ENCODE assay signal across 8 cellular contexts in the genomic region with DNA sequence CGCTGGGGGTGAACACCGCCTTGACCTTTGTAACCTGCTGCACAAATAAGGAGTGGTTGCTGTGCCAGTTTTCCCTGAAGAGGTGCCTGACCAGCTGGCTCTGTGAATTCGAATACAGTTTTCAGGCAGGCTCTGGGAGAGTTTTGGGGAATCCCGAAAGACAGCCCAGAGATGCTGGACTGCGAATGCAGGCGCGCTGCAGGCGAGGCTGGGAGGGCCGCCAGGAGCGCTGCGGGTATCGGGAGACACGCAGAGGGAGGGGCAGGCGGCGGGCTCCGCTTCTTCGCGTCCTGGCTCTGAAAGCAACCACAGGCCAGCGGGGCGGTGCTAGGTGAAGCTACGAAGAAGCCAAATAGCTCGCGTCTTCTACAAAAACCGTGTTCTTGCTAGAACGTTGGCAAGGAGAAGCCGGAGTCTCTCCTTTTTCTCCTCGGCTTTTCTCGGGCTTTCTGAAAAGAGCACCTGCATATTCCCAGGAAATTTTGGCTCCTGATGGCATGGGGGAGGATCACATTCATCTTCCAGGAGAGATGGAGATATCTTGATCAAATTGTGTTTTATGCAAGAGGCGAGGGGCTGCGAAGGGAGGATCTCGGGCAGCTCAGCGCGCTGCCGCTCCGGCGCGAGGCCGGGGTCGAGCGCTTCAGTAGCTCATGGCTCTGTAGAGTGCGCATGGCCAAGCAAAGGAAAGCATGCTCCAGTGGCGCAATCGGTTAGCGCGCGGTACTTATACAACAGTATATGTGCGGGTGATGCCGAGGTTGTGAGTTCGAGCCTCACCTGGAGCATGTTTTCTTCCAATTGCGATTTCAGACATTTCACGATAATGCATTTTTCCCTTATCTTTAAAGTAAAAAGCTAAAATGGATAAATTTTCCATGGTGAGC.
DNase-seq lines count a peak whose midpoint lies in the region; ATAC-seq and TF ChIP-seq lines count a peak whose summit lies in the region.

No MANE protein-coding gene starts in this region.

- TF ChIP-seq POLR2A in transverse colon (IDR thresholded peaks at IDR 0.05) = no peak

- in situ Hi-C loops in transverse colon (cut with MboI; ENCODE audit: low pct_ligation_motif_present in 1 of 4, low pct_unique_long_range_greater_than_20kb in 1 of 4, low sequenced_read_pairs in 3 of 4) = no loop called here

- intact Hi-C loops in transverse colon (cut with DNase I; ENCODE audit: low total_unique reads) = no loop called here

- ATAC-seq in RWPE2 (ENCODE audit: low read depth) (peak; percentile 93), GM21515 (IDR thresholded peaks at IDR 0.05; ENCODE audit: unreplicated experiment) (no peak)

- POLR2A ChIA-PET in BJ (lab: Charles Lee) = no interaction called here
- POLR2A ChIA-PET in HEK293 (lab: Yijun Ruan, JAX) = interaction anchor here (0.5 to 3.0 kb wide), 14 partner anchors 12 to 484 kb away, joined by 3 to 19 read pairs (median 4); a partner anchor contains a TSS

- no peak for TF ChIP-seq EP300 in transverse colon (IDR thresholded peaks at IDR 0.05; ENCODE audit: low read depth)

- WGBS in transverse colon (ENCODE audit: low coverage in 1 of 2), 2 donors = 5 to 8% methylated on average over 11 to 39 of the region's 51 CpGs

- TF ChIP-seq CTCF in BJ (IDR thresholded peaks at IDR 0.05; ENCODE audit: insufficient read depth, low read depth, low read length) = no peak; the same call in 1 of the 2 replicates
- TF ChIP-seq CTCF in HEK293 (tag by site-specific recombination; IDR thresholded peaks at IDR 0.05) = peak; percentile 64; the same call in 1 of the 2 replicates
- no peak for TF ChIP-seq CTCF in RWPE2 (IDR thresholded peaks at IDR 0.05; ENCODE audit: poor library complexity, severe bottlenecking)
- TF ChIP-seq CTCF in transverse colon (IDR thresholded peaks at IDR 0.05) = no peak

- no peak for DNase-seq in BJ (ENCODE audit: low read depth)
- peak; percentile 81 for DNase-seq in RWPE2 (ENCODE audit: low spot score)
- DNase-seq in cerebellar cortex (ENCODE audit: low spot score) = peak; percentile 79
- peak; percentile 20 for DNase-seq in transverse colon
- no peak for DNase-seq in NK-92 treated with Interleukin-12 subunit alpha and Interleukin-12 subunit beta, amount 100 ng/mL, for 24 hours (lab: John Stamatoyannopoulos, UW)

- no peaks in the 10 kb centered on the region for H3K27me3 ChIP-seq in BJ (ENCODE audit: control insufficient read depth, insufficient read depth, low read length)
- no peaks in the 10 kb centered on the region for H3K27me3 ChIP-seq in RWPE2 (ENCODE audit: insufficient read depth, poor library complexity, severe bottlenecking)
- peaks cover 25% of the 10 kb centered on the region for H3K27me3 ChIP-seq in muscle layer of duodenum (ENCODE audit: low read depth, low read length)
- peaks cover 79% of the 10 kb centered on the region for H3K27me3 ChIP-seq in transverse colon

- H3K9me3 ChIP-seq in HEK293 (ENCODE audit: control insufficient read depth, insufficient read depth, low read depth, low read length) (no peaks in the 10 kb centered on the region), RWPE2 (ENCODE audit: severe bottlenecking) (peaks cover 3% of the 10 kb centered on the region), muscle layer of duodenum (ENCODE audit: control insufficient read depth in 1 of 2, low read length in 2 of 2) (no peaks in the 10 kb centered on the region), transverse colon (no peaks in the 10 kb centered on the region)

- H3K36me3 ChIP-seq in BJ (ENCODE audit: control insufficient read depth, insufficient read depth, low read length) (no peaks in the 10 kb centered on the region), HEK293 (ENCODE audit: control insufficient read depth in 2 of 2, insufficient read depth in 1 of 2, low read length in 2 of 2) (no peaks in the 10 kb centered on the region), RWPE2 (ENCODE audit: low read depth) (no peaks in the 10 kb centered on the region), muscle layer of duodenum (ENCODE audit: control insufficient read depth in 1 of 2, insufficient read depth in 2 of 2, low read length in 2 of 2) (no peaks in the 10 kb centered on the region), transverse colon (no peaks in the 10 kb centered on the region)

- H3K4me1 ChIP-seq in HEK293 (ENCODE audit: control insufficient read depth, insufficient read depth, low read length) (peaks cover 8% of the 10 kb centered on the region; the same call in 1 of the 2 replicates), RWPE2 (ENCODE audit: insufficient read depth, poor library complexity, severe bottlenecking) (no peaks in the 10 kb centered on the region), muscle layer of duodenum (ENCODE audit: control insufficient read depth in 1 of 2, insufficient read depth in 2 of 2, low read length in 2 of 2) (peaks cover 0 to 3% of the 10 kb centered on the region in 2 donors), transverse colon (peaks cover 0 to 13% (median 6%) of the 10 kb centered on the region in 4 donors)

- CTCF ChIA-PET in BJ (lab: Yijun Ruan, JAX) = interaction anchor here (1.3 kb wide), 1 partner anchor 122 kb away, joined by 3 read pairs; no protein-coding TSS in a partner anchor
- CTCF ChIA-PET in HEK293 (lab: Yijun Ruan, JAX) = interaction anchor here (0.6 to 2.5 kb wide), 21 partner anchors 10 to 444 kb away, joined by 3 to 19 read pairs (median 4); no protein-coding TSS in a partner anchor

- H3K4me3 ChIP-seq in BJ (ENCODE audit: low read depth, low read length) = peak overlapping the region; percentile 22
- H3K4me3 ChIP-seq in HEK293 (ENCODE audit: low read depth, low read length) = peak overlapping the region; percentile 60
- peak overlapping the region; percentile 54 for H3K4me3 ChIP-seq in RWPE2 (ENCODE audit: severe bottlenecking)
- peak overlapping the region; percentile 31 to 46 for H3K4me3 ChIP-seq in muscle layer of duodenum (ENCODE audit: low read depth in 1 of 2, low read length in 2 of 2)
- H3K4me3 ChIP-seq in transverse colon = peak overlapping the region in 2 of 4 donors; percentile 13 to 39

- H3K27ac ChIP-seq in HEK293 (ENCODE audit: extremely low read depth, low read depth, low read length) (peak overlapping the region; percentile 73; the same call in 1 of the 2 replicates), RWPE2 (ENCODE audit: poor library complexity, severe bottlenecking) (no peak overlapping the region), muscle layer of duodenum (ENCODE audit: low read length) (no peak overlapping the region), transverse colon (no peak overlapping the region)

TF ChIP-seq in HEK293, 187 proteins besides CTCF, POLR2A, EP300 and RAD21 (continues in another document):
- no peak for TF ChIP-seq ZNF530 (tag by site-specific recombination; IDR thresholded peaks at IDR 0.05; ENCODE audit: low read depth)
- peak; percentile 69 for TF ChIP-seq IKZF3 (tag by site-specific recombination; IDR thresholded peaks at IDR 0.05)
- TF ChIP-seq ZNF423 (tag by site-specific recombination; IDR thresholded peaks at IDR 0.05) = no peak
- no peak for TF ChIP-seq ZNF777 (tag by site-specific recombination; IDR thresholded peaks at IDR 0.05; ENCODE audit: borderline replicate concordance)
- no peak for TF ChIP-seq GFI1B (tag by site-specific recombination; IDR thresholded peaks at IDR 0.05)
- TF ChIP-seq ZNF350 (tag by site-specific recombination; IDR thresholded peaks at IDR 0.05) = no peak
- TF ChIP-seq REPIN1 (tag by site-specific recombination; IDR thresholded peaks at IDR 0.05; ENCODE audit: low read depth) = no peak
- TF ChIP-seq ZNF138 (tag by site-specific recombination; IDR thresholded peaks at IDR 0.05; ENCODE audit: borderline replicate concordance) = no peak
- peak; percentile 97 for TF ChIP-seq ZNF335 (tag by site-specific recombination; conservative IDR thresholded peaks at IDR 0.05)
- TF ChIP-seq, protein P1, sequence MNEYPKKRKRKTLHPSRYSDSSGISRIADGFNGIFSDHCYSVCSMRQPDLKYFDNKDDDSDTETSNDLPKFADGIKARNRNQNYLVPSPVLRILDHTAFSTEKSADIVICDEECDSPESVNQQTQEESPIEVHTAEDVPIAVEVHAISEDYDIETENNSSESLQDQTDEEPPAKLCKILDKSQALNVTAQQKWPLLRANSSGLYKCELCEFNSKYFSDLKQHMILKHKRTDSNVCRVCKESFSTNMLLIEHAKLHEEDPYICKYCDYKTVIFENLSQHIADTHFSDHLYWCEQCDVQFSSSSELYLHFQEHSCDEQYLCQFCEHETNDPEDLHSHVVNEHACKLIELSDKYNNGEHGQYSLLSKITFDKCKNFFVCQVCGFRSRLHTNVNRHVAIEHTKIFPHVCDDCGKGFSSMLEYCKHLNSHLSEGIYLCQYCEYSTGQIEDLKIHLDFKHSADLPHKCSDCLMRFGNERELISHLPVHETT (tag by site-specific recombination; IDR thresholded peaks at IDR 0.05) = peak; percentile 83
- TF ChIP-seq ZNF174 (tag by site-specific recombination; IDR thresholded peaks at IDR 0.05) = no peak
- TF ChIP-seq ZNF311 (tag by site-specific recombination; IDR thresholded peaks at IDR 0.05; ENCODE audit: borderline replicate concordance) = no peak
- TF ChIP-seq, protein P2, sequence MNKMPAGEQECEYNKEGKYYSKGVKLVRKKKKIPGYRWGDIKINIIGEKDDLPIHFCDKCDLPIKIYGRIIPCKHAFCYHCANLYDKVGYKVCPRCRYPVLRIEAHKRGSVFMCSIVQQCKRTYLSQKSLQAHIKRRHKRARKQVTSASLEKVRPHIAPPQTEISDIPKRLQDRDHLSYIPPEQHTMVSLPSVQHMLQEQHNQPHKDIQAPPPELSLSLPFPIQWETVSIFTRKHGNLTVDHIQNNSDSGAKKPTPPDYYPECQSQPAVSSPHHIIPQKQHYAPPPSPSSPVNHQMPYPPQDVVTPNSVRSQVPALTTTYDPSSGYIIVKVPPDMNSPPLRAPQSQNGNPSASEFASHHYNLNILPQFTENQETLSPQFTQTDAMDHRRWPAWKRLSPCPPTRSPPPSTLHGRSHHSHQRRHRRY (tag by site-specific recombination; IDR thresholded peaks at IDR 0.05) = no peak
- TF ChIP-seq KLF7 (tag by site-specific recombination; IDR thresholded peaks at IDR 0.05; ENCODE audit: borderline replicate concordance) = no peak
- TF ChIP-seq ZBTB17 (tag by site-specific recombination; IDR thresholded peaks at IDR 0.05) = peak; percentile 68
- no peak for TF ChIP-seq ZXDB (tag by site-specific recombination; IDR thresholded peaks at IDR 0.05)

Comparison
In these comparisons a context has a peak if more than half of its experiments do, and no peak if none do; other contexts are left out.
1. DNase-seq: peak in RWPE2 (single experiment), cerebellar cortex (single experiment) and transverse colon (single experiment); none in BJ (single experiment) and NK-92 treated with Interleukin-12 subunit alpha and Interleukin-12 subunit beta, amount 100 ng/mL, for 24 hours (single experiment).